8 cellular contexts compared by ENCODE assay signal in genomic region chr13:60019119-60019993, GRCh38.
DNase-seq lines count a peak whose midpoint lies in the region; ATAC-seq and TF ChIP-seq lines count a peak whose summit lies in the region.

No MANE protein-coding gene starts in this region.

- no peaks in the 10 kb centered on the region for H3K27me3 ChIP-seq in colonic mucosa

- no peaks in the 10 kb centered on the region for H3K36me3 ChIP-seq in colonic mucosa

- TF ChIP-seq CTCF in GM12864 (IDR thresholded peaks at IDR 0.05; ENCODE audit: low read depth, low read length, missing control alignments) (no peak), colonic mucosa (IDR thresholded peaks at IDR 0.05) (no peak)

- no peak overlapping the region for H3K9ac ChIP-seq in colonic mucosa (ENCODE audit: low read depth in 2 of 2, low read length in 2 of 2)

- no peaks in the 10 kb centered on the region for H3K9me3 ChIP-seq in colonic mucosa

- no peak overlapping the region for H3K27ac ChIP-seq in colonic mucosa

- no peaks in the 10 kb centered on the region for H3K4me1 ChIP-seq in colonic mucosa

- H3K4me3 ChIP-seq in GM12864 (ENCODE audit: low read depth, low read length), result no peak overlapping the region
- no peak overlapping the region for H3K4me3 ChIP-seq in colonic mucosa

- DNase-seq in GM12864 (ENCODE audit: low read depth) (peak; percentile 22), fibroblast of gingiva (ENCODE audit: low read depth) (peak; percentile 2), foreskin melanocyte (no peak), colonic mucosa (no peak), NCI-H1417 treated with DMSO at 0.1 percent for 48 hours (lab: John Stamatoyannopoulos, UW) (no peak), cortex of kidney (lab: John Stamatoyannopoulos, UW) (no peak)

- ATAC-seq in GM21528 (IDR thresholded peaks at IDR 0.05; ENCODE audit: low FRiP score, unreplicated experiment) (peak; percentile 78), HG03575 (IDR thresholded peaks at IDR 0.05; ENCODE audit: extremely low read depth, insufficient number of reproducible peaks, low FRiP score, unreplicated experiment) (peak; percentile 41)

- intact Hi-C loops in colonic mucosa (cut with DNase I), result no loop called here

Comparison
In these comparisons a context has a peak if more than half of its experiments do, and no peak if none do; other contexts are left out.
1. DNase-seq: peak in GM12864 (single experiment) and fibroblast of gingiva (single experiment); none in foreskin melanocyte (single experiment), colonic mucosa (single experiment), NCI-H1417 treated with DMSO at 0.1 percent for 48 hours (single experiment) and cortex of kidney (single experiment).